15 cellular contexts compared by ENCODE assay signal in genomic region chr12:105980533-105980932, GRCh38.
A peak's percentile ranks its signal among the peaks of the same experiment; 100 is the strongest.
DNase-seq lines count a peak whose midpoint lies in the region; ATAC-seq and TF ChIP-seq lines count a peak whose summit lies in the region.
"Had no signal": no experiment of that assay in that cellular context is flagged by ENCODE, and none has a peak within 500 bp of the region (broad histone marks: within the 10 kb centered on the region; RNA-seq: fewer than 3 reads in every experiment).

No MANE protein-coding gene starts in this region.

- POLR2A ChIA-PET in SK-N-SH (lab: Yijun Ruan, JAX), result no interaction called here

- H2BK12ac ChIP-seq in H9 (ENCODE audit: insufficient read length, low read depth, low read length), result no peak overlapping the region
- H2BK12ac ChIP-seq in trophoblast cell (ENCODE audit: low read length), result peak overlapping the region; percentile 19

- H3K4me1 ChIP-seq in SK-N-SH (ENCODE audit: control insufficient read depth in 1 of 2, insufficient read depth in 2 of 2, low read depth in 1 of 2, low read length in 1 of 2) (no peaks in the 10 kb centered on the region), H9 (ENCODE audit: insufficient read depth, low read length) (peaks cover 3% of the 10 kb centered on the region; the same call in 1 of the 2 replicates), endodermal cell (ENCODE audit: control insufficient read depth, insufficient read depth, low read length) (no peaks in the 10 kb centered on the region), trophoblast cell (ENCODE audit: control insufficient read depth in 1 of 2, insufficient read depth in 2 of 2, low read length in 2 of 2) (peaks cover 6 to 11% of the 10 kb centered on the region in 2 experiments), gastroesophageal sphincter (no peaks in the 10 kb centered on the region)
- H3K4me1 ChIP-seq: BLaER1 treated with 17β-estradiol and CSF1 and Interleukin-3, amounts not matched to agents 10 nM and 100 nM had no signal

- H3K79me1 ChIP-seq in H9 (ENCODE audit: insufficient read depth, low read depth, low read length, poor library complexity, severe bottlenecking), result no peaks in the 10 kb centered on the region
- H3K79me1 ChIP-seq in trophoblast cell (ENCODE audit: low read length), result peaks cover 2% of the 10 kb centered on the region

- H3K27ac ChIP-seq in SK-N-SH (ENCODE audit: low read depth in 2 of 2, low read length in 1 of 2) (no peak overlapping the region), H9 (ENCODE audit: insufficient read length, low read depth, low read length) (no peak overlapping the region), endodermal cell (ENCODE audit: low read depth, low read length) (no peak overlapping the region), trophoblast cell (ENCODE audit: low read depth, low read length) (no peak overlapping the region), gastroesophageal sphincter (no peak overlapping the region)
- H3K27ac ChIP-seq: BLaER1 treated with 17β-estradiol and CSF1 and Interleukin-3, amounts not matched to agents 10 nM and 100 nM; GM23248 had no signal

- H4K8ac ChIP-seq in H9 (replicated peaks; ENCODE audit: insufficient read length, low read depth, low read length) (no peak overlapping the region), trophoblast cell (ENCODE audit: low read depth, low read length) (no peak overlapping the region)

- H3K9me2 ChIP-seq in SK-N-SH, result no peaks in the 10 kb centered on the region

- H2AFZ ChIP-seq in SK-N-SH (ENCODE audit: low read depth) (no peak overlapping the region), H9 (ENCODE audit: low read length) (no peak overlapping the region), trophoblast cell (ENCODE audit: insufficient read depth, low read length, poor library complexity) (no peak overlapping the region)
- H2AFZ ChIP-seq: GM23248 had no signal

- H4K5ac ChIP-seq in H9 (ENCODE audit: insufficient read length, low read depth, low read length), result no peak overlapping the region

- no peak overlapping the region for H3K14ac ChIP-seq in H9 (ENCODE audit: insufficient read depth, low read length)
- H3K14ac ChIP-seq in trophoblast cell (ENCODE audit: low read length), result no peak overlapping the region

- DNase-seq in SK-N-SH (no peak), H9 (peak; percentile 38), endodermal cell (peak; percentile 58), trophoblast cell (no peak), foreskin fibroblast (no peak), GM13977 (ENCODE audit: low spot score) (no peak)
- DNase-seq: ACHN; Calu3; CD4-positive, alpha-beta T cell; DMS 273 treated with DMSO at 0.1 percent for 48 hours; GM23248 had no signal

- no peak overlapping the region for H3K23ac ChIP-seq in H9 (ENCODE audit: insufficient read length, low read depth, low read length)
- H3K23ac ChIP-seq in trophoblast cell (ENCODE audit: low read length), result no peak overlapping the region

- H3K56ac ChIP-seq in H9 (ENCODE audit: insufficient read length, low read depth, low read length), result no peak overlapping the region

- no peaks in the 10 kb centered on the region for H3K23me2 ChIP-seq in H9 (ENCODE audit: insufficient read length, low read depth, low read length, poor library complexity, severe bottlenecking)

- no peak for TF ChIP-seq POLR2A in gastroesophageal sphincter (IDR thresholded peaks at IDR 0.05)

- TF ChIP-seq CTCF in SK-N-SH (IDR thresholded peaks at IDR 0.05), result no peak
- TF ChIP-seq CTCF in H9 (conservative IDR thresholded peaks at IDR 0.05), result no peak
- TF ChIP-seq CTCF in endodermal cell (conservative IDR thresholded peaks at IDR 0.05), result no peak
- TF ChIP-seq CTCF in foreskin fibroblast (IDR thresholded peaks at IDR 0.05; ENCODE audit: low read depth, low read length), result no peak
- no peak for TF ChIP-seq CTCF in gastroesophageal sphincter (IDR thresholded peaks at IDR 0.05)
- TF ChIP-seq CTCF in GM13977 (IDR thresholded peaks at IDR 0.05; ENCODE audit: extremely low read depth, insufficient read depth, missing control alignments), result no peak

- H3K4me2 ChIP-seq in SK-N-SH, result no peak overlapping the region
- H3K4me2 ChIP-seq in H9 (ENCODE audit: insufficient read depth, insufficient read length, low read length), result no peak overlapping the region
- H3K4me2 ChIP-seq in trophoblast cell (ENCODE audit: low read length), result no peak overlapping the region
- H3K4me2 ChIP-seq: BLaER1 treated with 17β-estradiol and CSF1 and Interleukin-3, amounts not matched to agents 10 nM and 100 nM had no signal

- H3K4ac ChIP-seq in H9 (ENCODE audit: low read depth, low read length) (no peak overlapping the region), trophoblast cell (ENCODE audit: low read depth, low read length) (no peak overlapping the region)

- H4K20me1 ChIP-seq in SK-N-SH (ENCODE audit: insufficient read depth) (no peaks in the 10 kb centered on the region), H9 (ENCODE audit: control insufficient read depth, insufficient read depth, insufficient read length) (no peaks in the 10 kb centered on the region)
- H4K20me1 ChIP-seq: BLaER1 treated with 17β-estradiol and CSF1 and Interleukin-3, amounts not matched to agents 10 nM and 100 nM had no signal

- H3K4me3 Mint-ChIP-seq in H9 (no peak overlapping the region), endodermal cell (no peak overlapping the region)
- H3K4me3 Mint-ChIP-seq: CD4-positive, alpha-beta T cell had no signal

- H3K27me3 ChIP-seq in SK-N-SH (ENCODE audit: insufficient read depth) (no peaks in the 10 kb centered on the region), H9 (ENCODE audit: insufficient read depth, low read length) (no peaks in the 10 kb centered on the region), endodermal cell (ENCODE audit: control insufficient read depth, insufficient read depth, low read length, poor library complexity, severe bottlenecking) (no peaks in the 10 kb centered on the region), trophoblast cell (ENCODE audit: insufficient read depth, low read length) (no peaks in the 10 kb centered on the region), gastroesophageal sphincter (no peaks in the 10 kb centered on the region)
- H3K27me3 ChIP-seq: BLaER1 treated with 17β-estradiol and CSF1 and Interleukin-3, amounts not matched to agents 10 nM and 100 nM had no signal

- 87% methylated on average over 3 of the region's 5 CpGs for WGBS in SK-N-SH (ENCODE audit: low lambda C conversion rate)
- no CpG with 5 or more reads among the region's 5 CpGs for WGBS in H9 (ENCODE audit: extremely low coverage, insufficient read length, low lambda C conversion rate)
- WGBS in endodermal cell (ENCODE audit: insufficient coverage in 1 of 2, insufficient read length in 1 of 2), 2 experiments, result 90 to 96% methylated on average over 4 to 5 of the region's 5 CpGs
- WGBS in trophoblast cell (ENCODE audit: extremely low coverage, insufficient coverage, insufficient read length), result no CpG with 5 or more reads among the region's 5 CpGs
- WGBS in gastroesophageal sphincter (ENCODE audit: low coverage in 1 of 2), 2 donors, result 71 to 100% methylated on average over 1 of the region's 5 CpGs

- H3K9me3 ChIP-seq in SK-N-SH (no peaks in the 10 kb centered on the region), H9 (ENCODE audit: control insufficient read depth, low read depth, low read length) (no peaks in the 10 kb centered on the region), endodermal cell (ENCODE audit: control insufficient read depth, low read length) (no peaks in the 10 kb centered on the region), trophoblast cell (ENCODE audit: insufficient read depth, low read depth, low read length) (no peaks in the 10 kb centered on the region), gastroesophageal sphincter (no peaks in the 10 kb centered on the region)
- H3K9me3 ChIP-seq: BLaER1 treated with 17β-estradiol and CSF1 and Interleukin-3, amounts not matched to agents 10 nM and 100 nM had no signal

- no peaks in the 10 kb centered on the region for H3K27me3 Mint-ChIP-seq in H9 (ENCODE audit: low read depth)
- peaks cover 13% of the 10 kb centered on the region for H3K27me3 Mint-ChIP-seq in endodermal cell (ENCODE audit: insufficient read depth)
- H3K27me3 Mint-ChIP-seq: CD4-positive, alpha-beta T cell had no signal

- ATAC-seq in SK-N-SH treated with all-trans-retinoic acid at 6 μM for 48 hours (peak; percentile 26; the same call in 1 of the 3 replicates), gastroesophageal sphincter (no peak)

- no peaks in the 10 kb centered on the region for H3K36me3 ChIP-seq in SK-N-SH (replicated peaks in 1 of 2; ENCODE audit: control insufficient read depth in 1 of 2, insufficient read depth in 2 of 2, low read length in 1 of 2)
- no peaks in the 10 kb centered on the region for H3K36me3 ChIP-seq in endodermal cell (ENCODE audit: control insufficient read depth, insufficient read depth, low read length)
- no peaks in the 10 kb centered on the region for H3K36me3 ChIP-seq in trophoblast cell (ENCODE audit: control insufficient read depth in 1 of 2, insufficient read depth in 2 of 2, low read length in 2 of 2)
- H3K36me3 ChIP-seq in gastroesophageal sphincter, result no peaks in the 10 kb centered on the region
- H3K36me3 ChIP-seq: BLaER1 treated with 17β-estradiol and CSF1 and Interleukin-3, amounts not matched to agents 10 nM and 100 nM; HAP-1 had no signal

- TF ChIP-seq EP300 in SK-N-SH (IDR thresholded peaks at IDR 0.05; ENCODE audit: borderline replicate concordance in 1 of 2, low read depth in 1 of 2, low read length in 1 of 2) (no peak), gastroesophageal sphincter (IDR thresholded peaks at IDR 0.05) (no peak)

- H4K12ac ChIP-seq in trophoblast cell (ENCODE audit: low read depth, low read length), result no peak overlapping the region

- H2BK5ac ChIP-seq in H9 (ENCODE audit: insufficient read length, low read length), result no peak overlapping the region
- no peak overlapping the region for H2BK5ac ChIP-seq in trophoblast cell (ENCODE audit: low read depth, low read length, poor library complexity)

- H3K4me3 ChIP-seq in SK-N-SH (ENCODE audit: low read depth in 2 of 2, low read length in 1 of 2) (no peak overlapping the region), endodermal cell (ENCODE audit: low read length) (no peak overlapping the region), trophoblast cell (ENCODE audit: low read depth, low read length) (no peak overlapping the region), foreskin fibroblast (ENCODE audit: low read depth in 1 of 2, low read length in 2 of 2) (no peak overlapping the region), gastroesophageal sphincter (no peak overlapping the region)
- H3K4me3 ChIP-seq: BLaER1 treated with 17β-estradiol and CSF1 and Interleukin-3, amounts not matched to agents 10 nM and 100 nM; GM23248; HAP-1 had no signal

- no peaks in the 10 kb centered on the region for H3K79me2 ChIP-seq in SK-N-SH (ENCODE audit: insufficient read depth)
- no peaks in the 10 kb centered on the region for H3K79me2 ChIP-seq in H9 (ENCODE audit: insufficient read depth, low read length)
- H3K79me2 ChIP-seq in trophoblast cell (ENCODE audit: control insufficient read depth, insufficient read depth, low read length, poor library complexity), result no peaks in the 10 kb centered on the region

- no peaks in the 10 kb centered on the region for H3F3A ChIP-seq in SK-N-SH (replicated peaks; ENCODE audit: insufficient read depth)

- H2BK120ac ChIP-seq in H9 (ENCODE audit: low read depth, low read length, poor library complexity, severe bottlenecking) (no peak overlapping the region), trophoblast cell (ENCODE audit: insufficient read depth, low read length, poor library complexity) (no peak overlapping the region)

- in situ Hi-C loops in GM13977 (cut with MboI; ENCODE audit: low pct_unique_long_range_greater_than_20kb, low sequenced_read_pairs, unreplicated experiment), result no loop called here

- no peak overlapping the region for H3T11ph ChIP-seq in H9 (ENCODE audit: low read length)

- H3K9me3 Mint-ChIP-seq in H9 (no peaks in the 10 kb centered on the region), endodermal cell (no peaks in the 10 kb centered on the region)

- no peak for TF ChIP-seq RAD21 in SK-N-SH (IDR thresholded peaks at IDR 0.05; ENCODE audit: low read length)

- H3K18ac ChIP-seq in H9 (ENCODE audit: insufficient read length, low read depth, low read length) (no peak overlapping the region), trophoblast cell (ENCODE audit: low read length) (no peak overlapping the region)

- no peaks in the 10 kb centered on the region for H3K36me3 Mint-ChIP-seq in H9 (ENCODE audit: insufficient read depth in 1 of 3, low read depth in 3 of 3)
- no peaks in the 10 kb centered on the region for H3K36me3 Mint-ChIP-seq in endodermal cell (ENCODE audit: low read depth)

- H3K4me1 Mint-ChIP-seq in H9 (peaks cover 10 to 11% of the 10 kb centered on the region in 2 experiments), endodermal cell (peaks cover 3% of the 10 kb centered on the region)

- CTCF ChIA-PET in SK-N-SH (lab: Yijun Ruan, JAX), result interaction anchor here (1.5 kb wide), 1 partner anchor 11 kb away, joined by 3 read pairs; no protein-coding TSS in a partner anchor

- no peak overlapping the region for H2AK5ac ChIP-seq in H9 (ENCODE audit: insufficient read length, low read length)
- H2AK5ac ChIP-seq in trophoblast cell (ENCODE audit: low read length), result peak overlapping the region; percentile 26

- no peak overlapping the region for H2BK20ac ChIP-seq in H9 (ENCODE audit: low read depth, low read length, poor library complexity, severe bottlenecking)

- H4K91ac ChIP-seq in H9 (ENCODE audit: insufficient read length, low read depth, low read length), result no peak overlapping the region
- peak overlapping the region; percentile 20 for H4K91ac ChIP-seq in trophoblast cell (ENCODE audit: low read depth, low read length)

- H3K27ac Mint-ChIP-seq in H9, result no peak overlapping the region
- no peak overlapping the region for H3K27ac Mint-ChIP-seq in endodermal cell
- H3K27ac Mint-ChIP-seq: CD4-positive, alpha-beta T cell had no signal

- no peak overlapping the region for H2BK15ac ChIP-seq in H9 (ENCODE audit: low read depth, low read length)

- H3K9ac ChIP-seq in SK-N-SH (no peak overlapping the region), H9 (ENCODE audit: extremely low read depth, insufficient read length, low read length) (no peak overlapping the region), endodermal cell (ENCODE audit: extremely low read depth, low read length, poor library complexity, severe bottlenecking) (no peak overlapping the region), trophoblast cell (ENCODE audit: low read length) (no peak overlapping the region)
- H3K9ac ChIP-seq: BLaER1 treated with 17β-estradiol and CSF1 and Interleukin-3, amounts not matched to agents 10 nM and 100 nM; GM23248 had no signal

Comparison
In these comparisons a context has a peak if more than half of its experiments do, and no peak if none do; other contexts are left out.
1. DNase-seq: peak in H9 (single experiment) and endodermal cell (single experiment); none in SK-N-SH (single experiment), trophoblast cell (0 of 2), foreskin fibroblast (0 of 2) and GM13977 (single experiment).